In genomic region chr2:182504903-182505302, GRCh38 we compare ENCODE assay signal across 15 cellular contexts.
DNase-seq lines count a peak whose midpoint lies in the region; ATAC-seq and TF ChIP-seq lines count a peak whose summit lies in the region.
"Had no signal": no experiment of that assay in that cellular context is flagged by ENCODE, and none has a peak within 500 bp of the region (broad histone marks: within the 10 kb centered on the region; RNA-seq: fewer than 3 reads in every experiment).

No MANE protein-coding gene starts in this region.

- POLR2A ChIA-PET in activated CD4-positive, alpha-beta T cell treated with anti-CD3 and anti-CD28 coated beads for 36 hours (lab: Charles Lee), result no interaction called here

- no peak for ATAC-seq in activated CD4-positive, alpha-beta T cell treated with anti-CD3 and anti-CD28 coated beads for 36 hours
- ATAC-seq in HG02623 (IDR thresholded peaks at IDR 0.05; ENCODE audit: unreplicated experiment), result no peak
- ATAC-seq: K562 had no signal

- intact Hi-C loops in activated CD4-positive, alpha-beta T cell treated with anti-CD3 and anti-CD28 coated beads for 36 hours (cut with DNase I, micrococcal nuclease), result no loop called here

- peak; percentile 39 for DNase-seq in A172 (ENCODE audit: low spot score)
- DNase-seq in HS-27A (ENCODE audit: low read depth), result peak; percentile 17
- DNase-seq in chondrocyte (ENCODE audit: low spot score), result no peak
- peak; percentile 95 for DNase-seq in iris pigment epithelial cell (ENCODE audit: low read depth)
- no peak for DNase-seq in mesenteric fat pad (ENCODE audit: low spot score)
- DNase-seq in activated CD4-positive, alpha-beta T cell treated with anti-CD3 and anti-CD28 coated beads for 36 hours, result no peak
- DNase-seq in NCI-H1436 treated with DMSO at 0.1 percent for 48 hours (lab: John Stamatoyannopoulos, UW), result no peak
- DNase-seq: ACHN, DMS79, esophagus squamous epithelium, NCI-H2107 had no signal

- no peaks in the 10 kb centered on the region for H3K27me3 Mint-ChIP-seq in chondrocyte (ENCODE audit: low read depth)
- H3K27me3 Mint-ChIP-seq in activated CD4-positive, alpha-beta T cell treated with anti-CD3 and anti-CD28 coated beads for 36 hours, result no peaks in the 10 kb centered on the region
- H3K27me3 Mint-ChIP-seq: central memory CD8-positive, alpha-beta T cell; type B pancreatic cell had no signal

- H3K4me1 Mint-ChIP-seq in chondrocyte (ENCODE audit: low read depth), result peaks cover 23% of the 10 kb centered on the region
- H3K4me1 Mint-ChIP-seq in activated CD4-positive, alpha-beta T cell treated with anti-CD3 and anti-CD28 coated beads for 36 hours, result no peaks in the 10 kb centered on the region
- H3K4me1 Mint-ChIP-seq: central memory CD8-positive, alpha-beta T cell had no signal

- peak overlapping the region; percentile 76 for H3K27ac Mint-ChIP-seq in chondrocyte (ENCODE audit: unreplicated experiment)
- no peak overlapping the region for H3K27ac Mint-ChIP-seq in activated CD4-positive, alpha-beta T cell treated with anti-CD3 and anti-CD28 coated beads for 36 hours
- H3K27ac Mint-ChIP-seq: type B pancreatic cell had no signal

- TF ChIP-seq CTCF in chondrocyte (IDR thresholded peaks at IDR 0.05), result no peak

- CTCF ChIA-PET in activated CD4-positive, alpha-beta T cell treated with anti-CD3 and anti-CD28 coated beads for 36 hours (lab: Charles Lee), result no interaction called here

- no peak overlapping the region for H3K4me3 Mint-ChIP-seq in chondrocyte (ENCODE audit: unreplicated experiment)
- H3K4me3 Mint-ChIP-seq in activated CD4-positive, alpha-beta T cell treated with anti-CD3 and anti-CD28 coated beads for 36 hours, result no peak overlapping the region
- H3K4me3 Mint-ChIP-seq: central memory CD8-positive, alpha-beta T cell; type B pancreatic cell had no signal

- no peaks in the 10 kb centered on the region for H3K36me3 Mint-ChIP-seq in chondrocyte (ENCODE audit: low read depth)
- H3K36me3 Mint-ChIP-seq in activated CD4-positive, alpha-beta T cell treated with anti-CD3 and anti-CD28 coated beads for 36 hours (ENCODE audit: low read depth), result no peaks in the 10 kb centered on the region
- H3K36me3 Mint-ChIP-seq: type B pancreatic cell had no signal

- H3K9me3 Mint-ChIP-seq in chondrocyte (ENCODE audit: low read depth), result no peaks in the 10 kb centered on the region
- no peaks in the 10 kb centered on the region for H3K9me3 Mint-ChIP-seq in activated CD4-positive, alpha-beta T cell treated with anti-CD3 and anti-CD28 coated beads for 36 hours (ENCODE audit: low read depth)
- H3K9me3 Mint-ChIP-seq: central memory CD8-positive, alpha-beta T cell; type B pancreatic cell had no signal

Comparison
In these comparisons a context has a peak if more than half of its experiments do, and no peak if none do; other contexts are left out.
1. DNase-seq: peak in A172 (single experiment), HS-27A (single experiment) and iris pigment epithelial cell (single experiment); none in chondrocyte (single experiment), mesenteric fat pad (single experiment), activated CD4-positive, alpha-beta T cell treated with anti-CD3 and anti-CD28 coated beads for 36 hours (single experiment) and NCI-H1436 treated with DMSO at 0.1 percent for 48 hours (single experiment).